Comparison of ENCODE assay signal across 20 cellular contexts in genomic region chr12:17818931-17819330, GRCh38.
DNase-seq lines count a peak whose midpoint lies in the region; ATAC-seq and TF ChIP-seq lines count a peak whose summit lies in the region.
"Had no signal": no experiment of that assay in that cellular context is flagged by ENCODE, and none has a peak within 500 bp of the region (broad histone marks: within the 10 kb centered on the region; RNA-seq: fewer than 3 reads in every experiment).

No MANE protein-coding gene starts in this region.

- H3K27ac ChIP-seq in GM23338 (ENCODE audit: low read depth) (no peak overlapping the region), H9 (ENCODE audit: insufficient read length, low read depth, low read length) (no peak overlapping the region), endodermal cell (ENCODE audit: low read depth, low read length) (no peak overlapping the region), right cardiac atrium (ENCODE audit: low read length) (no peak overlapping the region)
- H3K27ac ChIP-seq: HL-60 had no signal

- TF ChIP-seq CTCF in GM23338 (conservative IDR thresholded peaks at IDR 0.05; ENCODE audit: low read depth in 2 of 2) (no peak), H9 (conservative IDR thresholded peaks at IDR 0.05) (no peak), endodermal cell (conservative IDR thresholded peaks at IDR 0.05) (no peak)

- H2AFZ ChIP-seq in GM23338 (no peak overlapping the region), H9 (ENCODE audit: low read length) (no peak overlapping the region)

- H3K4me1 Mint-ChIP-seq in GM23338 (peaks cover 9% of the 10 kb centered on the region), H9 (peaks cover 9 to 11% of the 10 kb centered on the region in 2 experiments), endodermal cell (peaks cover 7% of the 10 kb centered on the region)
- H3K4me1 Mint-ChIP-seq: CD14-positive monocyte; CD4-positive, alpha-beta memory T cell had no signal

- no peak overlapping the region for H4K91ac ChIP-seq in H9 (ENCODE audit: insufficient read length, low read depth, low read length)

- H4K5ac ChIP-seq in H9 (ENCODE audit: insufficient read length, low read depth, low read length): no peak overlapping the region

- H2BK5ac ChIP-seq in H9 (ENCODE audit: insufficient read length, low read length): no peak overlapping the region

- intact Hi-C loops in right cardiac atrium (cut with DNase I): no loop called here

- H3K4me2 ChIP-seq in GM23338: no peak overlapping the region; the same call in 1 of the 2 replicates
- H3K4me2 ChIP-seq in H9 (ENCODE audit: insufficient read depth, insufficient read length, low read length): no peak overlapping the region

- H2BK20ac ChIP-seq in H9 (ENCODE audit: low read depth, low read length, poor library complexity, severe bottlenecking): no peak overlapping the region

- no peaks in the 10 kb centered on the region for H4K20me1 ChIP-seq in GM23338 (replicated peaks; ENCODE audit: insufficient read depth)
- H4K20me1 ChIP-seq in H9 (ENCODE audit: control insufficient read depth, insufficient read depth, insufficient read length): no peaks in the 10 kb centered on the region

- no peak overlapping the region for H3K14ac ChIP-seq in H9 (ENCODE audit: insufficient read depth, low read length)

- H3K36me3 ChIP-seq in GM23338 (ENCODE audit: insufficient read depth): no peaks in the 10 kb centered on the region
- H3K36me3 ChIP-seq in endodermal cell (ENCODE audit: control insufficient read depth, insufficient read depth, low read length): no peaks in the 10 kb centered on the region

- no peaks in the 10 kb centered on the region for H3K27me3 ChIP-seq in GM23338 (ENCODE audit: insufficient read depth)
- H3K27me3 ChIP-seq in H9 (ENCODE audit: insufficient read depth, low read length): no peaks in the 10 kb centered on the region
- H3K27me3 ChIP-seq in endodermal cell (ENCODE audit: control insufficient read depth, insufficient read depth, low read length, poor library complexity, severe bottlenecking): no peaks in the 10 kb centered on the region
- H3K27me3 ChIP-seq in right cardiac atrium (ENCODE audit: control insufficient read depth, insufficient read depth): no peaks in the 10 kb centered on the region

- no peak overlapping the region for H3K27ac Mint-ChIP-seq in GM23338
- peak overlapping the region in 2 of 3 experiments; percentile 56 to 83; a peak in 1 of 7 replicates for H3K27ac Mint-ChIP-seq in H9
- no peak overlapping the region for H3K27ac Mint-ChIP-seq in endodermal cell
- H3K27ac Mint-ChIP-seq: CD14-positive monocyte; CD4-positive, alpha-beta memory T cell; HFFc6 had no signal

- no peak overlapping the region for H3K4ac ChIP-seq in H9 (ENCODE audit: low read depth, low read length)

- no peaks in the 10 kb centered on the region for H3K23me2 ChIP-seq in H9 (ENCODE audit: insufficient read length, low read depth, low read length, poor library complexity, severe bottlenecking)

- H2BK15ac ChIP-seq in H9 (ENCODE audit: low read depth, low read length): no peak overlapping the region

- no peak overlapping the region for H4K8ac ChIP-seq in H9 (replicated peaks; ENCODE audit: insufficient read length, low read depth, low read length)

- H2BK120ac ChIP-seq in H9 (ENCODE audit: low read depth, low read length, poor library complexity, severe bottlenecking): no peak overlapping the region

- DNase-seq in GM23338 (ENCODE audit: low spot score) (peak; percentile 39), H9 (peak; percentile 54), endodermal cell (peak; percentile 74), iPS-NIHi11 (ENCODE audit: low spot score) (peak; percentile 14), putamen (ENCODE audit: low spot score) (no peak), NCI-H82 (lab: John Stamatoyannopoulos, UW) (no peak), right cardiac atrium (no peak)
- DNase-seq in NK-92 treated with Interleukin-12 subunit alpha and Interleukin-12 subunit beta, amount 100 ng/mL, for 24 hours (lab: John Stamatoyannopoulos, UW): no peak
- DNase-seq: ACHN; CD4-positive, alpha-beta memory T cell; DMS153; DND-41; EL; HFFc6; IMR-90 had no signal

- H3K23ac ChIP-seq in H9 (ENCODE audit: insufficient read length, low read depth, low read length): no peak overlapping the region

- H3K4me1 ChIP-seq in GM23338 (ENCODE audit: insufficient read depth) (peaks cover 11% of the 10 kb centered on the region), H9 (ENCODE audit: insufficient read depth, low read length) (peaks cover 5% of the 10 kb centered on the region; the same call in 1 of the 2 replicates), endodermal cell (ENCODE audit: control insufficient read depth, insufficient read depth, low read length) (no peaks in the 10 kb centered on the region), right cardiac atrium (ENCODE audit: control insufficient read depth, insufficient read depth, low read length) (no peaks in the 10 kb centered on the region)

- H3K79me2 ChIP-seq in GM23338 (replicated peaks; ENCODE audit: insufficient read depth): no peaks in the 10 kb centered on the region
- no peaks in the 10 kb centered on the region for H3K79me2 ChIP-seq in H9 (ENCODE audit: insufficient read depth, low read length)

- no peak overlapping the region for H3K18ac ChIP-seq in H9 (ENCODE audit: insufficient read length, low read depth, low read length)

- H3K9me3 ChIP-seq in H9 (ENCODE audit: control insufficient read depth, low read depth, low read length): no peaks in the 10 kb centered on the region
- no peaks in the 10 kb centered on the region for H3K9me3 ChIP-seq in endodermal cell (ENCODE audit: control insufficient read depth, low read length)
- H3K9me3 ChIP-seq in right cardiac atrium (ENCODE audit: control insufficient read depth, low read length): no peaks in the 10 kb centered on the region

- H3K9me2 ChIP-seq in GM23338 (ENCODE audit: insufficient read depth): no peaks in the 10 kb centered on the region

- H2AK5ac ChIP-seq in H9 (ENCODE audit: insufficient read length, low read length): no peak overlapping the region

- no peak overlapping the region for H3K9ac ChIP-seq in H9 (ENCODE audit: extremely low read depth, insufficient read length, low read length)
- H3K9ac ChIP-seq in endodermal cell (ENCODE audit: extremely low read depth, low read length, poor library complexity, severe bottlenecking): no peak overlapping the region

- no peak overlapping the region for H2BK12ac ChIP-seq in H9 (ENCODE audit: insufficient read length, low read depth, low read length)

- no peaks in the 10 kb centered on the region for H3K27me3 Mint-ChIP-seq in GM23338 (ENCODE audit: insufficient read depth, low read depth, poor library complexity)
- no peaks in the 10 kb centered on the region; the same call in 1 of the 2 replicates for H3K27me3 Mint-ChIP-seq in H9 (ENCODE audit: low read depth)
- no peaks in the 10 kb centered on the region for H3K27me3 Mint-ChIP-seq in endodermal cell (ENCODE audit: insufficient read depth)
- H3K27me3 Mint-ChIP-seq: CD4-positive, alpha-beta memory T cell had no signal

- H3K9me3 Mint-ChIP-seq in GM23338 (peaks cover 9% of the 10 kb centered on the region; the same call in 2 of the 3 replicates), H9 (peaks cover 7 to 10% of the 10 kb centered on the region in 2 experiments), endodermal cell (peaks cover 15% of the 10 kb centered on the region)

- H3F3A ChIP-seq in GM23338 (replicated peaks; ENCODE audit: low read depth): no peaks in the 10 kb centered on the region

- ATAC-seq in GM23338: peak; percentile 91
- no peak for ATAC-seq in right cardiac atrium
- ATAC-seq: GM12878, HCT116, K562 had no signal

- no peak overlapping the region for H3T11ph ChIP-seq in H9 (ENCODE audit: low read length)

- H3K4me3 ChIP-seq in GM23338: no peak overlapping the region
- no peak overlapping the region for H3K4me3 ChIP-seq in endodermal cell (ENCODE audit: low read length)
- H3K4me3 ChIP-seq in right cardiac atrium (ENCODE audit: low read length): no peak overlapping the region
- H3K4me3 ChIP-seq: GM12878, K562 had no signal

- H3K36me3 Mint-ChIP-seq in GM23338 (ENCODE audit: low read depth) (peaks cover 6% of the 10 kb centered on the region; the same call in 2 of the 3 replicates), H9 (ENCODE audit: insufficient read depth in 1 of 3, low read depth in 3 of 3) (peaks cover 0 to 4% (median 2%) of the 10 kb centered on the region in 3 experiments; a peak in 4 of 7 replicates), endodermal cell (ENCODE audit: low read depth) (no peaks in the 10 kb centered on the region)
- H3K36me3 Mint-ChIP-seq: CD14-positive monocyte; CD4-positive, alpha-beta memory T cell had no signal

- no peak overlapping the region for H3K56ac ChIP-seq in H9 (ENCODE audit: insufficient read length, low read depth, low read length)

- H3K4me3 Mint-ChIP-seq in GM23338 (no peak overlapping the region; the same call in 2 of the 3 replicates), H9 (no peak overlapping the region), endodermal cell (no peak overlapping the region)
- H3K4me3 Mint-ChIP-seq: CD14-positive monocyte; CD4-positive, alpha-beta memory T cell; HFFc6 had no signal

- H3K79me1 ChIP-seq in H9 (ENCODE audit: insufficient read depth, low read depth, low read length, poor library complexity, severe bottlenecking): no peaks in the 10 kb centered on the region

TF ChIP-seq in GM23338, 12 proteins besides CTCF, POLR2A, EP300 and RAD21 (continues in another document):
- TF ChIP-seq ZNF331 (CRISPR knock-in tag; IDR thresholded peaks at IDR 0.05; ENCODE audit: low read depth) (no peak), EZH2 (IDR thresholded peaks at IDR 0.05; ENCODE audit: low read depth, unreplicated experiment) (no peak), STAT1 (IDR thresholded peaks at IDR 0.05; ENCODE audit: unreplicated experiment) (no peak), CREB1 (CRISPR knock-in tag; IDR thresholded peaks at IDR 0.05; ENCODE audit: low read depth) (no peak)

Comparison
In these comparisons a context has a peak if more than half of its experiments do, and no peak if none do; other contexts are left out.
1. DNase-seq: peak in GM23338 (single experiment), H9 (single experiment), endodermal cell (single experiment) and iPS-NIHi11 (single experiment); none in putamen (single experiment), NCI-H82 (single experiment), NK-92 treated with Interleukin-12 subunit alpha and Interleukin-12 subunit beta, amount 100 ng/mL, for 24 hours (single experiment) and right cardiac atrium (0 of 3).
2. H3K27ac Mint-ChIP-seq: peak in H9 (2 of 3); none in GM23338 (single experiment) and endodermal cell (single experiment).